9 cellular contexts compared by ENCODE assay signal in the genomic region with DNA sequence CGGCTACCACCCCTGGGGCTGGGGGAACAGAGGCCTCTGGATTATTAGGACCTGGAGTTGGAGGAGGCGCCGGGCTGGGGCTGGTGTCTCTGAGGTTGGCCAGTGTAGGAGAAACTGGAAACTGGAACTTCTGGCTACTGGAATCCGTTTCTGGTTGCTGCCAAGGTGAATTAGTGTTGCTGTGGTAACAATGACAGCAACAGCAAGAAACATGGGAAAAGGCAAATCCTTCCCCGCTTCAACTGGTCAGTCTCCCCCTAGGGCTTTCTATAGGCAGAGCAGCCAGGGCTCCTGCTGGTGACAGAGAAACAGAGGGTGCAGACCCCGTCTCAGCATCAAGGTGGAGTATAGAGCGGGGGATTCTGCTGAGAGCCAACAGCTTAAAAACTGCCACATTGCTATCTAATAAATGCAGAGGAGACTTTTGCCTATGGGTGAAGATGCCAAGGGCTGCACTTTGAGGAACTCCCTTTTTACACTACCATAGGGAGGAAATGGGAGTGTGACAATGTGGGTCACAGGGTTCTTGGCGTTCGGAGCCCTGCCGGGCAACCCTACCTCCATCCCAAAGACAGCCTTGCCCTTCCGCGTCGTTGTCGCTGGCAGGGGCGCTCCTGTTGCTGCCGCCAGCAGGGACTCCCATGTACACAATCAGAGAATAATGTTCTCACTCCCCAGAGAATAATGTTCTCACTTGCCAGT.
DNase-seq lines count a peak whose midpoint lies in the region; ATAC-seq and TF ChIP-seq lines count a peak whose summit lies in the region.
"Had no signal": no experiment of that assay in that cellular context is flagged by ENCODE, and none has a peak within 500 bp of the region (broad histone marks: within the 10 kb centered on the region; RNA-seq: fewer than 3 reads in every experiment).

No MANE protein-coding gene starts in this region.

- TF ChIP-seq EP300 in Ishikawa (IDR thresholded peaks at IDR 0.05; ENCODE audit: borderline replicate concordance): no peak

- no peaks in the 10 kb centered on the region for H3K9me3 ChIP-seq in AG04450 (ENCODE audit: control insufficient read depth, insufficient read depth, low read length)

- no peak overlapping the region for H3K27ac ChIP-seq in AG04450 (ENCODE audit: low read depth, low read length)

- ATAC-seq in GM18861 (IDR thresholded peaks at IDR 0.05; ENCODE audit: unreplicated experiment) (no peak), GM19351 (IDR thresholded peaks at IDR 0.05; ENCODE audit: unreplicated experiment) (no peak)

- CTCF ChIA-PET in AG04450 (lab: Charles Lee): no interaction called here

- H3K4me3 ChIP-seq in AG04450 (ENCODE audit: low read depth, low read length): no peak overlapping the region

- TF ChIP-seq CTCF in AG04450 (IDR thresholded peaks at IDR 0.05; ENCODE audit: low read depth, low read length): peak; percentile 62

- POLR2A ChIA-PET in AG04450 (lab: Yijun Ruan, JAX): no interaction called here

- H3K27me3 ChIP-seq in AG04450 (ENCODE audit: control insufficient read depth, insufficient read depth, low read length): no peaks in the 10 kb centered on the region

- TF ChIP-seq RAD21 in Ishikawa (IDR thresholded peaks at IDR 0.05; ENCODE audit: low read depth): peak; percentile 42

- DNase-seq in AG04450 (ENCODE audit: low read depth, low spot score): no peak
- DNase-seq in astrocyte of the hippocampus (ENCODE audit: low read depth, low spot score): peak; percentile 86
- peak; percentile 92 for DNase-seq in islet precursor cell
- no peak for DNase-seq in effector CD8-positive, alpha-beta T cell (lab: John Stamatoyannopoulos, UW)
- DNase-seq in kidney glomerular epithelial cell (lab: John Stamatoyannopoulos, UW): no peak
- DNase-seq: activated CD4-positive, alpha-beta T cell treated with anti-CD3 and anti-CD28 coated beads for 48 hours had no signal

TF ChIP-seq in Ishikawa, 13 proteins besides CTCF, POLR2A, EP300 and RAD21:
- TF ChIP-seq CREB1 (IDR thresholded peaks at IDR 0.05; ENCODE audit: low read depth) (no peak), YY1 (IDR thresholded peaks at IDR 0.05; ENCODE audit: low read depth) (no peak), NFIC (IDR thresholded peaks at IDR 0.05) (no peak), EGR1 (IDR thresholded peaks at IDR 0.05) (no peak), ZBTB7A (IDR thresholded peaks at IDR 0.05; ENCODE audit: low read depth) (no peak), FOXM1 (IDR thresholded peaks at IDR 0.05; ENCODE audit: borderline replicate concordance, low read depth) (no peak), TEAD4 (IDR thresholded peaks at IDR 0.05) (no peak), TAF1 (IDR thresholded peaks at IDR 0.05; ENCODE audit: low read depth) (no peak)
- TF ChIP-seq, protein P1, sequence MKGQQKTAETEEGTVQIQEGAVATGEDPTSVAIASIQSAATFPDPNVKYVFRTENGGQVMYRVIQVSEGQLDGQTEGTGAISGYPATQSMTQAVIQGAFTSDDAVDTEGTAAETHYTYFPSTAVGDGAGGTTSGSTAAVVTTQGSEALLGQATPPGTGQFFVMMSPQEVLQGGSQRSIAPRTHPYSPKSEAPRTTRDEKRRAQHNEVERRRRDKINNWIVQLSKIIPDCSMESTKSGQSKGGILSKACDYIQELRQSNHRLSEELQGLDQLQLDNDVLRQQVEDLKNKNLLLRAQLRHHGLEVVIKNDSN (IDR thresholded peaks at IDR 0.05): no peak
- TF ChIP-seq, protein P2, sequence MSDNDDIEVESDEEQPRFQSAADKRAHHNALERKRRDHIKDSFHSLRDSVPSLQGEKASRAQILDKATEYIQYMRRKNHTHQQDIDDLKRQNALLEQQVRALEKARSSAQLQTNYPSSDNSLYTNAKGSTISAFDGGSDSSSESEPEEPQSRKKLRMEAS (IDR thresholded peaks at IDR 0.05): no peak
- TF ChIP-seq, protein P3, sequence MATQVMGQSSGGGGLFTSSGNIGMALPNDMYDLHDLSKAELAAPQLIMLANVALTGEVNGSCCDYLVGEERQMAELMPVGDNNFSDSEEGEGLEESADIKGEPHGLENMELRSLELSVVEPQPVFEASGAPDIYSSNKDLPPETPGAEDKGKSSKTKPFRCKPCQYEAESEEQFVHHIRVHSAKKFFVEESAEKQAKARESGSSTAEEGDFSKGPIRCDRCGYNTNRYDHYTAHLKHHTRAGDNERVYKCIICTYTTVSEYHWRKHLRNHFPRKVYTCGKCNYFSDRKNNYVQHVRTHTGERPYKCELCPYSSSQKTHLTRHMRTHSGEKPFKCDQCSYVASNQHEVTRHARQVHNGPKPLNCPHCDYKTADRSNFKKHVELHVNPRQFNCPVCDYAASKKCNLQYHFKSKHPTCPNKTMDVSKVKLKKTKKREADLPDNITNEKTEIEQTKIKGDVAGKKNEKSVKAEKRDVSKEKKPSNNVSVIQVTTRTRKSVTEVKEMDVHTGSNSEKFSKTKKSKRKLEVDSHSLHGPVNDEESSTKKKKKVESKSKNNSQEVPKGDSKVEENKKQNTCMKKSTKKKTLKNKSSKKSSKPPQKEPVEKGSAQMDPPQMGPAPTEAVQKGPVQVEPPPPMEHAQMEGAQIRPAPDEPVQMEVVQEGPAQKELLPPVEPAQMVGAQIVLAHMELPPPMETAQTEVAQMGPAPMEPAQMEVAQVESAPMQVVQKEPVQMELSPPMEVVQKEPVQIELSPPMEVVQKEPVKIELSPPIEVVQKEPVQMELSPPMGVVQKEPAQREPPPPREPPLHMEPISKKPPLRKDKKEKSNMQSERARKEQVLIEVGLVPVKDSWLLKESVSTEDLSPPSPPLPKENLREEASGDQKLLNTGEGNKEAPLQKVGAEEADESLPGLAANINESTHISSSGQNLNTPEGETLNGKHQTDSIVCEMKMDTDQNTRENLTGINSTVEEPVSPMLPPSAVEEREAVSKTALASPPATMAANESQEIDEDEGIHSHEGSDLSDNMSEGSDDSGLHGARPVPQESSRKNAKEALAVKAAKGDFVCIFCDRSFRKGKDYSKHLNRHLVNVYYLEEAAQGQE (IDR thresholded peaks at IDR 0.05; ENCODE audit: low read depth): no peak

Comparison
In these comparisons a context has a peak if more than half of its experiments do, and no peak if none do; other contexts are left out.
1. DNase-seq: peak in astrocyte of the hippocampus (single experiment) and islet precursor cell (single experiment); none in AG04450 (single experiment), effector CD8-positive, alpha-beta T cell (single experiment) and kidney glomerular epithelial cell (single experiment).